In the genomic region with DNA sequence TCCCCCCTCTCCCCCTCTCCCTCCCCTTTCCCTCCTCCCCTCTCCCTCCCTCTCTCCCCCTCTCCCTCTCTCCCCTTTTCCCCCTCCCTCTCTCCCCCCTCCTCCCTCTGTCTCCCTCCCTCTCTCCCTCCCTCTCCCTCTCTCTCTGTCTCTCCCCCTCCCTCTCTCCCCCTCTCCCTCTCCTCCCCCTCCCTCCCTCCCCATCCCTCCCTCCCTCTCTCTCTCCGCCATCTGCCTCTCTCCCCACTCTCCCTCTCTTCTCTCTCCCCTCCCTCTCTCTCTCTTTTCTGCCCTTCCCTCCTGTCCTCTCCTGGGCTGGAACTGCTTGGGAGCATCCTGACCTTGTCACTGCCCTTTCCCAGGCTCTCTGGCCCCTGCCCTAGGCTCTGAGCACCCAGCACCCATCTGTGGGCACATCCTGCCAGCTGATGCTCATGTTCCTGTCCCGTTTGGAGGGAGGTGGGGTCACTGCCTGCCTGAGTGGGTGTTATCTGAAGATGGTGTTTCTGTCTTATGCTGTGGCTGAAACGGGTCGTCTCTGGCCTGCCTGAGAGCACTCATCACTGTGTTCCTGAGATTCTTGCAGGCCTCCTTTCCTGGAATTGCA, we compare ENCODE assay signal across 2 cellular contexts.
TF ChIP-seq lines count a peak whose summit lies in the region.

No MANE protein-coding gene starts in this region.

TF ChIP-seq in A549, 52 proteins besides CTCF, POLR2A, EP300 and RAD21:
- TF ChIP-seq CEBPB (IDR thresholded peaks at IDR 0.05): no peak
- no peak for TF ChIP-seq CBX8 (IDR thresholded peaks at IDR 0.05)
- no peak for TF ChIP-seq FOSL2 (IDR thresholded peaks at IDR 0.05)
- no peak for TF ChIP-seq FOSL2 (CRISPR knock-in tag; IDR thresholded peaks at IDR 0.05)
- no peak for TF ChIP-seq ELK1 (IDR thresholded peaks at IDR 0.05; ENCODE audit: low read depth, low read length)
- TF ChIP-seq EHMT2 (IDR thresholded peaks at IDR 0.05; ENCODE audit: low read depth): no peak
- TF ChIP-seq, protein P1, sequence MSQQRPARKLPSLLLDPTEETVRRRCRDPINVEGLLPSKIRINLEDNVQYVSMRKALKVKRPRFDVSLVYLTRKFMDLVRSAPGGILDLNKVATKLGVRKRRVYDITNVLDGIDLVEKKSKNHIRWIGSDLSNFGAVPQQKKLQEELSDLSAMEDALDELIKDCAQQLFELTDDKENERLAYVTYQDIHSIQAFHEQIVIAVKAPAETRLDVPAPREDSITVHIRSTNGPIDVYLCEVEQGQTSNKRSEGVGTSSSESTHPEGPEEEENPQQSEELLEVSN (IDR thresholded peaks at IDR 0.05; ENCODE audit: borderline replicate concordance, low read depth): no peak
- TF ChIP-seq RCOR1 (IDR thresholded peaks at IDR 0.05; ENCODE audit: low read depth, low read length): no peak

TF ChIP-seq in WTC11, 78 proteins besides CTCF, POLR2A, EP300 and RAD21:
- no peak for TF ChIP-seq ZBTB21 (CRISPR knock-in tag; IDR thresholded peaks at IDR 0.05; ENCODE audit: borderline replicate concordance)
- TF ChIP-seq ZNF512 (CRISPR knock-in tag; IDR thresholded peaks at IDR 0.05; ENCODE audit: borderline replicate concordance): no peak
- no peak for TF ChIP-seq KAT7 (CRISPR knock-in tag; IDR thresholded peaks at IDR 0.05; ENCODE audit: borderline replicate concordance)
- no peak for TF ChIP-seq FOXK1 (CRISPR knock-in tag; IDR thresholded peaks at IDR 0.05)
